Comparison of ENCODE assay signal across 8 cellular contexts in genomic region chr11:124758355-124759267, GRCh38. TPM values are rescaled to one million over a fixed set of nuclear protein-coding genes. Genes with fewer than 3 reads are reported as not detected.
DNase-seq lines count a peak whose midpoint lies in the region; ATAC-seq and TF ChIP-seq lines count a peak whose summit lies in the region.

No MANE protein-coding gene starts in this region.

- peak overlapping the region in 1 of 2 donors; percentile 4 for H3K4me3 ChIP-seq in prostate gland

- no peak for TF ChIP-seq POLR2A in prostate gland (IDR thresholded peaks at IDR 0.05)

- 6% methylated on average over 50 of the region's 53 CpGs for WGBS in prostate gland

- peaks cover 19% of the 10 kb centered on the region for H3K27me3 ChIP-seq in prostate gland (replicated peaks; ENCODE audit: insufficient read depth)

- TF ChIP-seq CTCF in prostate gland (IDR thresholded peaks at IDR 0.05), result peak; percentile 36 to 75 (median 54)

- intact Hi-C loops in left cardiac atrium (cut with DNase I) (no loop called here), prostate gland (cut with DNase I) (no loop called here)

- no peaks in the 10 kb centered on the region for H3K9me3 ChIP-seq in prostate gland

- H3K27ac ChIP-seq in prostate gland, result no peak overlapping the region

- H3K4me1 ChIP-seq in prostate gland (replicated peaks), result peaks cover 13% of the 10 kb centered on the region

- no peaks in the 10 kb centered on the region for H3K36me3 ChIP-seq in prostate gland

- peak; percentile 44 for ATAC-seq in GM21447 (IDR thresholded peaks at IDR 0.05; ENCODE audit: unreplicated experiment)
- peak; percentile 42 to 66 for ATAC-seq in left cardiac atrium

- DNase-seq in DMS79 treated with DMSO at 0.1 percent for 48 hours (lab: John Stamatoyannopoulos, UW) (peak; percentile 49), HuH-7 (ENCODE audit: low spot score) (peak; percentile 92), SW480 (ENCODE audit: low spot score) (peak; percentile 84), amygdala (lab: John Stamatoyannopoulos, UW) (peak in 38 of 56 donors; percentile 20 to 79 (median 40)), left cardiac atrium (peak; percentile 84), prostate gland (ENCODE audit: low spot score) (peak; percentile 68), NCI-H187 (lab: John Stamatoyannopoulos, UW) (no peak)

RNA-seq across cellular contexts. Expression of gene ESAM, which starts 3.5 kb away (rescaled TPM):
- 10 to 100 TPM; 41.6 to 67.2 TPM for total RNA-seq in left cardiac atrium
- total RNA-seq in prostate gland, result 10 to 100 TPM; 12.1 to 18.6 TPM

RNA-seq across cellular contexts. Expression of gene VSIG2, which starts 6.6 kb away (rescaled TPM):
- total RNA-seq in left cardiac atrium (1 to 10 TPM in 1 of 2 donors, under 1 TPM in 1; 0.88 to 1.8 TPM), prostate gland (10 to 100 TPM; 28.2 to 38.6 TPM)

RNA-seq across cellular contexts. Expression of gene NRGN, which starts 18.9 kb away (rescaled TPM):
- total RNA-seq in left cardiac atrium, result 1 to 10 TPM; 6.6 to 8.2 TPM
- 1 to 10 TPM; 1.2 to 1.8 TPM for total RNA-seq in prostate gland

RNA-seq across cellular contexts. Expression of gene MSANTD2, which starts 41.6 kb away (rescaled TPM):
- total RNA-seq in left cardiac atrium (1 to 10 TPM; 4.3 to 5.5 TPM), prostate gland (10 to 100 TPM; 12.3 to 22.9 TPM)

Comparison
In these comparisons a context has a peak if more than half of its experiments do, and no peak if none do; other contexts are left out.
1. DNase-seq: peak in DMS79 treated with DMSO at 0.1 percent for 48 hours (single experiment), HuH-7 (single experiment), SW480 (single experiment), amygdala (38 of 56), left cardiac atrium (single experiment) and prostate gland (single experiment); none in NCI-H187 (0 of 2).
2. RNA of gene VSIG2, which starts 6.6 kb away (total RNA-seq): 28.2 to 38.6 TPM in prostate gland; 0.88 to 1.8 TPM in left cardiac atrium; every median in the first group is over 10 times any median in the second.